ENCODE assay signal across 20 cellular contexts in the genomic region with DNA sequence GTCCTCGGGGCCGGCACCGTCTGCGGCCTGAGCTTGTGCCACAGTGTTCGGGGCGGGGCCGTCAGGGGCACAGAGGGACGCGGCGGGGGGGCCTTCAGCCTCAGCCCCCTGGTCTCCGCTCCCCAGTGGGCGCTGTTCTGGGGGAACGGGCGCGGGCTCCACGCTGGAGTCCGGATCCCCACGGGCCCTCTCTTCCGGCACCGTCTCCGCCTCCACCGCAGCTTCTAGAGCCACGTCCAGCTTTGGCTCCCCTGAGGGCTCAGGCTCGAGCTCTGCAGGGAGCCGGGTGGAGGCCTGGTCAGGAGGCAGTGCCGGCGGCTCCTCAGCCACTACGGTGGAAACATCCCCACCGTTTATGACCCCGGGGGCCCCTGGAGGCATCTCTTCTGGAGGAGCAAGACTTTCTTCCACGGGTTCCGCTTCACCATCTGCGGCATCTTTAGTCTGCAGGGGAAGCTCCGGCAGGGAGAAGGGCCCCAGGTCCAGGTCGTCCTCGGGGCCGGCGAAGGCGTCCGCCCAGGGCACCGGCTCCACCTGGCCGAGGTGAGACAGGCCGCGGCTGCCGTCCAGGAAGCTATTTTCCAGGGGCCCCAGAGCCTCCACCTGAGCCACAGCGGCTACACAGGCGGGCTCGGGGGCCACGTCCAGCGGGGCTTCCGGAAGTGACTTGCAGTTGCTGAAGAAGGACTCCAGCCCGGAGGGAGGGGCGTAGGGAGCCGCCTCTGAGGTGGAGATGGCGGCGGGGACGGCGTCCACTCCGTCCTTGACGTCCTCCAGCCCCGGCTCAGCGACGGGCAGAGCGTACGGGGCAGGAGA.
DNase-seq lines count a peak whose midpoint lies in the region; ATAC-seq, FAIRE-seq and TF ChIP-seq lines count a peak whose summit lies in the region.
"Had no signal": no experiment of that assay in that cellular context is flagged by ENCODE, and none has a peak within 500 bp of the region (broad histone marks: within the 10 kb centered on the region; RNA-seq: fewer than 3 reads in every experiment).

No MANE protein-coding gene starts in this region.

- H4K8ac ChIP-seq in H1 (ENCODE audit: extremely low read depth, insufficient read depth, low read length) = peak overlapping the region; percentile 64

- TF ChIP-seq POLR2A in H1 (IDR thresholded peaks at IDR 0.05; ENCODE audit: control extremely low read depth in 1 of 2, low read depth in 2 of 2, low read length in 2 of 2) = no peak

- DNase-seq in left ventricle myocardium superior (peak; percentile 27), left cardiac atrium (no peak), H1 (ENCODE audit: low read depth in 1 of 2, low spot score in 2 of 2) (no peak), COR-L47 (lab: John Stamatoyannopoulos, UW) (no peak), HuH-7.5 (ENCODE audit: low spot score) (no peak)
- DNase-seq in stimulated activated naive B cell treated with anti-CD40 and anti-IgM and Interleukin-4, amounts not matched to agents 10 μg/mL and 1 μg/mL and 100 μg/mL, for 72 hours = no peak
- DNase-seq: 8988T, ACHN, Caco-2, DND-41, GDM1, GOT3, HFFc6 had no signal

- H3K56ac ChIP-seq in H1 (replicated peaks; ENCODE audit: insufficient read length, low read depth, low read length) = no peak overlapping the region

- H2AK5ac ChIP-seq in H1 (ENCODE audit: low read depth, low read length) = no peak overlapping the region

- no peak overlapping the region for H2AFZ ChIP-seq in H1 (ENCODE audit: low read length)

- POLR2A ChIA-PET in H1 (lab: Charles Lee; ENCODE audit: partially characterized antibody) = interaction anchor here (0.5 to 3.0 kb wide), 3 partner anchors 13 to 31 kb away, joined by 3 to 15 read pairs (median 8); no protein-coding TSS in a partner anchor

- peaks cover 10 to 20% of the 10 kb centered on the region in 2 donors for H3K4me1 Mint-ChIP-seq in stimulated activated naive B cell treated with anti-CD40 and anti-IgM and Interleukin-4, amounts not matched to agents 10 μg/mL and 1 μg/mL and 100 μg/mL, for 72 hours

- H4K5ac ChIP-seq in H1 (ENCODE audit: insufficient read length, low read depth, low read length) = no peak overlapping the region

- peaks cover 66 to 98% (median 92%) of the 10 kb centered on the region in 11 experiments for H4K20me1 ChIP-seq in BLaER1 treated with 17β-estradiol and CSF1 and Interleukin-3, amounts not matched to agents 10 nM and 100 nM
- peaks cover 6 to 11% of the 10 kb centered on the region in 2 experiments for H4K20me1 ChIP-seq in H1 (replicated peaks in 1 of 2; ENCODE audit: control insufficient read depth in 1 of 2, insufficient read depth in 2 of 2, low read length in 2 of 2)

- H3K27me3 ChIP-seq in BLaER1 treated with 17β-estradiol and CSF1 and Interleukin-3, amounts not matched to agents 10 nM and 100 nM = no peaks in the 10 kb centered on the region
- H3K27me3 ChIP-seq in H1 (replicated peaks in 1 of 4; ENCODE audit: control insufficient read depth in 3 of 4, extremely low read depth in 1 of 4, insufficient read depth in 3 of 4, low read length in 3 of 4) = no peaks in the 10 kb centered on the region

- no peak overlapping the region for H3K14ac ChIP-seq in H1 (ENCODE audit: insufficient read length)

- 92% methylated on average over 12 of the region's 65 CpGs; no CpG with 5 or more reads in 1 of the 2 experiments for WGBS in H1 (ENCODE audit: extremely low coverage in 1 of 2, insufficient coverage in 1 of 2, insufficient read length in 1 of 2, insufficient replicate concordance in 2 of 2, low coverage in 1 of 2, low lambda C conversion rate in 2 of 2, missing lambda C conversion rate in 1 of 2), 2 experiments

- H3K27ac Mint-ChIP-seq in stimulated activated naive B cell treated with anti-CD40 and anti-IgM and Interleukin-4, amounts not matched to agents 10 μg/mL and 1 μg/mL and 100 μg/mL, for 72 hours = peak overlapping the region; percentile 72
- H3K27ac Mint-ChIP-seq: HFFc6, IgD-negative memory B cell had no signal

- no peak overlapping the region for H2BK120ac ChIP-seq in H1 (replicated peaks; ENCODE audit: low read depth, low read length)

- H3K27me3 Mint-ChIP-seq in stimulated activated naive B cell treated with anti-CD40 and anti-IgM and Interleukin-4, amounts not matched to agents 10 μg/mL and 1 μg/mL and 100 μg/mL, for 72 hours = no peaks in the 10 kb centered on the region
- H3K27me3 Mint-ChIP-seq: CD4-positive, alpha-beta memory T cell; IgD-negative memory B cell had no signal

- peaks cover 28 to 37% of the 10 kb centered on the region in 2 donors for H3K36me3 Mint-ChIP-seq in stimulated activated naive B cell treated with anti-CD40 and anti-IgM and Interleukin-4, amounts not matched to agents 10 μg/mL and 1 μg/mL and 100 μg/mL, for 72 hours

- no peak overlapping the region for H3K23ac ChIP-seq in H1 (ENCODE audit: insufficient read length)

- peak overlapping the region in 7 of 11 experiments; percentile 29 to 58 (median 52); a peak in 14 of 22 replicates for H3K27ac ChIP-seq in BLaER1 treated with 17β-estradiol and CSF1 and Interleukin-3, amounts not matched to agents 10 nM and 100 nM
- H3K27ac ChIP-seq in H1 (ENCODE audit: low read depth, low read length) = no peak overlapping the region
- H3K27ac ChIP-seq: C4-2B, HL-60 had no signal

- FAIRE-seq in H1 (lab: Jason Lieb, UNC) = no peak
- FAIRE-seq: GM19239 had no signal

- no peak for TF ChIP-seq EP300 in H1 (IDR thresholded peaks at IDR 0.05; ENCODE audit: borderline replicate concordance in 1 of 2, low read depth in 2 of 2, low read length in 2 of 2)

- no peaks in the 10 kb centered on the region for H3K9me3 Mint-ChIP-seq in stimulated activated naive B cell treated with anti-CD40 and anti-IgM and Interleukin-4, amounts not matched to agents 10 μg/mL and 1 μg/mL and 100 μg/mL, for 72 hours
- H3K9me3 Mint-ChIP-seq: HFFc6, IgD-negative memory B cell had no signal

- no peaks in the 10 kb centered on the region for H3K23me2 ChIP-seq in H1 (ENCODE audit: low read depth, low read length)

- intact Hi-C loops in left ventricle myocardium superior (cut with micrococcal nuclease) = no loop called here
- intact Hi-C loops in left cardiac atrium (cut with DNase I) = no loop called here

- peaks cover 12% of the 10 kb centered on the region for H3K79me1 ChIP-seq in H1 (ENCODE audit: low read depth, low read length)

- peak overlapping the region in 5 of 10 experiments; percentile 12 to 39 (median 34); a peak in 4 of 20 replicates for H3K4me3 ChIP-seq in BLaER1 treated with 17β-estradiol and CSF1 and Interleukin-3, amounts not matched to agents 10 nM and 100 nM
- no peak overlapping the region for H3K4me3 ChIP-seq in H1 (ENCODE audit: extremely low read depth in 1 of 4, insufficient read depth in 2 of 4, low read depth in 3 of 4, low read length in 4 of 4)
- H3K4me3 ChIP-seq: HAP-1 had no signal

- peak overlapping the region; percentile 65 to 76 (median 72) for H3K4me2 ChIP-seq in BLaER1 treated with 17β-estradiol and CSF1 and Interleukin-3, amounts not matched to agents 10 nM and 100 nM
- no peak overlapping the region for H3K4me2 ChIP-seq in H1 (ENCODE audit: insufficient read depth in 1 of 2, low read depth in 2 of 2, low read length in 2 of 2)

- CTCF ChIA-PET in H1 (lab: Charles Lee; ENCODE audit: partially characterized antibody) = interaction anchor here (0.5 to 2.8 kb wide), 5 partner anchors 9 to 704 kb away, joined by 3 to 17 read pairs (median 10); no protein-coding TSS in a partner anchor

- H3K79me2 ChIP-seq in H1 (ENCODE audit: control insufficient read depth in 1 of 2, insufficient read depth in 2 of 2, low read length in 2 of 2) = no peaks in the 10 kb centered on the region; a peak in 1 of 4 replicates

- peaks cover 51 to 63% (median 59%) of the 10 kb centered on the region in 10 experiments for H3K4me1 ChIP-seq in BLaER1 treated with 17β-estradiol and CSF1 and Interleukin-3, amounts not matched to agents 10 nM and 100 nM
- no peaks in the 10 kb centered on the region for H3K4me1 ChIP-seq in H1 (replicated peaks in 1 of 4; ENCODE audit: control insufficient read depth in 3 of 4, insufficient read depth in 4 of 4, low read length in 3 of 4)
- H3K4me1 ChIP-seq: HAP-1 had no signal

- H3K9me3 ChIP-seq in BLaER1 treated with 17β-estradiol and CSF1 and Interleukin-3, amounts not matched to agents 10 nM and 100 nM (replicated peaks in 1 of 11) = no peaks in the 10 kb centered on the region
- H3K9me3 ChIP-seq in H1 (ENCODE audit: insufficient read depth in 2 of 2, low read depth in 1 of 2, low read length in 1 of 2) = no peaks in the 10 kb centered on the region
- H3K9me3 ChIP-seq: Caco-2, HAP-1 had no signal

- H3K4ac ChIP-seq in H1 (replicated peaks; ENCODE audit: insufficient read length, low read depth, low read length) = no peak overlapping the region

- H3K4me3 Mint-ChIP-seq in stimulated activated naive B cell treated with anti-CD40 and anti-IgM and Interleukin-4, amounts not matched to agents 10 μg/mL and 1 μg/mL and 100 μg/mL, for 72 hours = no peak overlapping the region
- H3K4me3 Mint-ChIP-seq: CD4-positive, alpha-beta memory T cell; HFFc6; IgD-negative memory B cell had no signal

- no peak for TF ChIP-seq RAD21 in H1 (IDR thresholded peaks at IDR 0.05 in 1 of 2, conservative IDR thresholded peaks at IDR 0.05 in 1 of 2; ENCODE audit: low read depth in 2 of 2, low read length in 2 of 2)

- no peak overlapping the region for H4K91ac ChIP-seq in H1 (replicated peaks; ENCODE audit: insufficient read length, low read length)

- H3K36me3 ChIP-seq in BLaER1 treated with 17β-estradiol and CSF1 and Interleukin-3, amounts not matched to agents 10 nM and 100 nM = peaks cover 70 to 95% (median 79%) of the 10 kb centered on the region in 11 experiments
- peaks cover 11 to 64% (median 42%) of the 10 kb centered on the region in 4 experiments; a peak in 7 of 8 replicates for H3K36me3 ChIP-seq in H1 (ENCODE audit: control insufficient read depth in 2 of 4, insufficient read depth in 4 of 4, low read length in 3 of 4)

- TF ChIP-seq CTCF in H1 (IDR thresholded peaks at IDR 0.05; ENCODE audit: control extremely low read depth in 1 of 3, insufficient read depth in 1 of 3, low read depth in 1 of 3, low read length in 3 of 3) = no peak

- H3K18ac ChIP-seq in H1 (ENCODE audit: extremely low read depth, low read length) = no peak overlapping the region

- no peak overlapping the region for H2BK5ac ChIP-seq in H1 (ENCODE audit: low read depth, low read length)

- no peak overlapping the region for H2BK20ac ChIP-seq in H1 (ENCODE audit: low read length)

- ATAC-seq in left ventricle myocardium superior (no peak), left cardiac atrium (no peak)
- no peak for ATAC-seq in stimulated activated naive B cell treated with anti-CD40 and anti-IgM and Interleukin-4, amounts not matched to agents 10 μg/mL and 1 μg/mL and 100 μg/mL, for 72 hours (replicated peaks)

- no peak overlapping the region for H2BK15ac ChIP-seq in H1 (ENCODE audit: low read length)

- no peak overlapping the region for H2BK12ac ChIP-seq in H1 (ENCODE audit: low read depth, low read length)

- H3K9ac ChIP-seq in BLaER1 treated with 17β-estradiol and CSF1 and Interleukin-3, amounts not matched to agents 10 nM and 100 nM = peak overlapping the region in 8 of 11 experiments; percentile 40 to 65 (median 50); a peak in 13 of 22 replicates
- H3K9ac ChIP-seq in H1 (replicated peaks in 1 of 4; ENCODE audit: extremely low read depth in 1 of 4, low read depth in 3 of 4, low read length in 3 of 4) = no peak overlapping the region

Comparison
In these comparisons a context has a peak if more than half of its experiments do, and no peak if none do; other contexts are left out.
1. H3K4me2 ChIP-seq: peak in BLaER1 treated with 17β-estradiol and CSF1 and Interleukin-3, amounts not matched to agents 10 nM and 100 nM (11 of 11); none in H1 (0 of 2).
2. H3K9ac ChIP-seq: peak in BLaER1 treated with 17β-estradiol and CSF1 and Interleukin-3, amounts not matched to agents 10 nM and 100 nM (8 of 11); none in H1 (0 of 4).